Comparison of ENCODE assay signal across 1 cellular context in the genomic region with DNA sequence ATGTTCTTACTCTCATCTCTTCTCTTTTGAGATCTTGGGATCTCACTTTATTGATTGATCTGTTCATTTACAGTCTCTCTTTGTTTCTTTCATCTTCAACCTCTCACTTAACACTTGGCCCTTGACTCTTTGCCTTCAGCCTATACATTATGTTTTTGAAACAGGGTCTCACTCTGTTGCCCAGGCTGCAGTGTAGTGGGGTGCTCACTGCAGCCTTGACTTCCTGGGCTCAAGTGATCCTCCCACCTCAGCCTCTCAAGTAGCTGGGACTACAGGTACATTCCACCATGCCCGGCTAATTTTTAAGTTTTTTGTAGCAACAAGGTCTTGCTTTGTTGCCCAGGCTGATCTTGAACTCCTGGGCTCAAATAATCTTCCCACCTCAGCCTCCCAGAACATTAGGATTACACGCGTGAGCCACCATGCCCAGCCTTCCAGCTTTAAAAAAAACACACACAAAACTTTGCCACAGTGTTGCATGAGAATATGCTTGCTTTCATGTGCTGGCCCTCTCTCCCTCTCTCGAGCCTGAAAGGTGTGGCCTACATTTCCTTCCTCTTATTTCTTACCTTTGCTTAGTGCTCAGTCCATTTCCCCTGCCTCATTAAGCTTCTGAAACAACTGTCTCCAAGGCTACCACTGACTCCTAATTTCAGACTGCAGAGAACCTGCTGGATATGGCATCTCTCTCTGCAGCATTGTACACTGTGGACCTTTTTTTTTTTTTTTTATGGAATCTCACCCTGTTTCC.
TF ChIP-seq lines count a peak whose summit lies in the region.

No MANE protein-coding gene starts in this region.

TF ChIP-seq in GM12878, 131 proteins besides CTCF, POLR2A, EP300 and RAD21 (continued from another document):
- TF ChIP-seq GABPA (IDR thresholded peaks at IDR 0.05; ENCODE audit: low read depth) (no peak), BCLAF1 (IDR thresholded peaks at IDR 0.05) (no peak), ETV6 (conservative IDR thresholded peaks at IDR 0.05 in 1 of 2, IDR thresholded peaks at IDR 0.05 in 1 of 2; ENCODE audit: borderline replicate concordance in 1 of 2, low read depth in 1 of 2) (peak in 1 of 2 experiments; percentile 73; a peak in 2 of 4 replicates)
TF ChIP-seq in GM12878: peak in this region for 2.
